In the genomic region with DNA sequence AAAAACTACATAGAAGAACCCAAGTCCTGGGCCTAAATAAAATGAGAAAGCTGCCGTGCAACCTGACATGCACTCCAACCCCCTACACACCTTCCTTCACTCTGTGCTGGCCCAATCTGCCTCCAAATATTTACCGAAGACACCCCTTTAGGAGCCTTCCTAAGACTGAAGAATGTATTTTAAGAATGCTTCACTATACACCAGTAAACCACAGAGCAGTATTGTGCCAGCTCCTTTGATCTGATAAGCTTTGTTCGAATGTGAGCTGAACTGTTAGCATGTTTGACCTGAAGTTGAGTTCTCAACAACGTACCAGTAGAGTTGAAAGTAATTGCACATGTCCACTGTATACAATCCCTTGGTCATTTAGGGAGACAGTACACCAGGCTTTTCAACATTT, we compare ENCODE assay signal across 27 cellular contexts.
A peak's percentile ranks its signal among the peaks of the same experiment; 100 is the strongest.
DNase-seq lines count a peak whose midpoint lies in the region; ATAC-seq and TF ChIP-seq lines count a peak whose summit lies in the region.
"Had no signal": no experiment of that assay in that cellular context is flagged by ENCODE, and none has a peak within 500 bp of the region (broad histone marks: within the 10 kb centered on the region; RNA-seq: fewer than 3 reads in every experiment).

No MANE protein-coding gene starts in this region.

- no peak for ATAC-seq in GM21515 (IDR thresholded peaks at IDR 0.05; ENCODE audit: unreplicated experiment)
- ATAC-seq in left cardiac atrium = no peak
- no peak for ATAC-seq in heart left ventricle
- ATAC-seq: activated CD4-positive, CD25-positive, alpha-beta regulatory T cell treated with anti-CD3 and anti-CD28 coated beads, Interleukin-2, amount 50 U/mL, for 24 hours; left lobe of liver; natural killer cell had no signal

- no peak for TF ChIP-seq POLR2A in heart left ventricle (IDR thresholded peaks at IDR 0.05)

- intact Hi-C loops in left cardiac atrium (cut with DNase I) = no loop called here
- intact Hi-C loops in ascending aorta (cut with DNase I) = loop anchor here (5.0 kb wide), 1 partner anchor 63 kb away; no protein-coding TSS in a partner anchor
- intact Hi-C loops in heart left ventricle (cut with DNase I) = loop anchor here in 5 of 10 donors (10.0 kb wide), 5 partner anchors 66 to 1084 kb away; no protein-coding TSS in a partner anchor

- H3K36me3 ChIP-seq in ascending aorta = no peaks in the 10 kb centered on the region
- no peaks in the 10 kb centered on the region for H3K36me3 ChIP-seq in heart left ventricle
- H3K36me3 ChIP-seq: HAP-1, suprapubic skin, uterus had no signal

- WGBS in heart left ventricle, 4 donors = 68 to 82% (median 79%) methylated on average over 4 of the region's 4 CpGs

- peaks cover 0 to 12% of the 10 kb centered on the region in 2 donors for H3K4me1 ChIP-seq in ascending aorta
- peaks cover 0 to 32% (median 3%) of the 10 kb centered on the region in 12 donors for H3K4me1 ChIP-seq in heart left ventricle
- H3K4me1 ChIP-seq: HAP-1, uterus had no signal

- TF ChIP-seq CTCF in ascending aorta (IDR thresholded peaks at IDR 0.05) (no peak), heart left ventricle (IDR thresholded peaks at IDR 0.05) (no peak)

- no peaks in the 10 kb centered on the region for H3K27me3 ChIP-seq in ascending aorta
- no peaks in the 10 kb centered on the region for H3K27me3 ChIP-seq in heart left ventricle
- H3K27me3 ChIP-seq: suprapubic skin, uterus had no signal

- no peak overlapping the region for H3K4me3 ChIP-seq in ascending aorta
- H3K4me3 ChIP-seq in heart left ventricle = no peak overlapping the region
- H3K4me3 ChIP-seq: HAP-1, PC-9, suprapubic skin, uterus had no signal

- H3K27ac ChIP-seq in ascending aorta (no peak overlapping the region), heart left ventricle (no peak overlapping the region)
- H3K27ac ChIP-seq: KMS-11, PC-9, suprapubic skin, uterus had no signal

- DNase-seq in DMS79 treated with DMSO at 0.1 percent for 48 hours (lab: John Stamatoyannopoulos, UW) (peak; percentile 92), M059J (ENCODE audit: low read depth) (peak; percentile 24), amniotic epithelial cell (ENCODE audit: low read depth) (peak; percentile 63), middle frontal gyrus (ENCODE audit: extremely low spot score, low spot score) (peak; percentile 2), left cardiac atrium (no peak), ascending aorta (ENCODE audit: low spot score in 2 of 2) (no peak), heart left ventricle (no peak)
- DNase-seq: activated CD4-positive, alpha-beta T cell treated with anti-CD3 and anti-CD28 coated beads, Interleukin-2, amount 50 U/mL, for 48 hours; activated CD8-positive, alpha-beta memory T cell treated with anti-CD3 and anti-CD28 coated beads, Interleukin-2, amount 50 U/mL, for 4 hours; activated naive CD4-positive, alpha-beta T cell treated with anti-CD3 and anti-CD28 coated beads, Interleukin-2, amount 50 U/mL, for 16 hours; aorta; caudate nucleus; CD4-positive, alpha-beta T cell; natural killer cell; NCI-H1092; NCI-H1694 treated with DMSO at 0.1 percent for 48 hours; PC-9; SHP77 treated with DMSO at 0.1 percent for 48 hours; stimulated activated naive CD4-positive, alpha-beta T cell; SW 1271; uterus had no signal

- H3K9me3 ChIP-seq in ascending aorta (no peaks in the 10 kb centered on the region), heart left ventricle (no peaks in the 10 kb centered on the region)
- H3K9me3 ChIP-seq: HAP-1, suprapubic skin, uterus had no signal

Comparison
In these comparisons a context has a peak if more than half of its experiments do, and no peak if none do; other contexts are left out.
1. DNase-seq: peak in DMS79 treated with DMSO at 0.1 percent for 48 hours (single experiment), M059J (single experiment), amniotic epithelial cell (single experiment) and middle frontal gyrus (single experiment); none in left cardiac atrium (single experiment), ascending aorta (0 of 2) and heart left ventricle (0 of 5).